Comparison of ENCODE assay signal across 13 cellular contexts in the genomic region with DNA sequence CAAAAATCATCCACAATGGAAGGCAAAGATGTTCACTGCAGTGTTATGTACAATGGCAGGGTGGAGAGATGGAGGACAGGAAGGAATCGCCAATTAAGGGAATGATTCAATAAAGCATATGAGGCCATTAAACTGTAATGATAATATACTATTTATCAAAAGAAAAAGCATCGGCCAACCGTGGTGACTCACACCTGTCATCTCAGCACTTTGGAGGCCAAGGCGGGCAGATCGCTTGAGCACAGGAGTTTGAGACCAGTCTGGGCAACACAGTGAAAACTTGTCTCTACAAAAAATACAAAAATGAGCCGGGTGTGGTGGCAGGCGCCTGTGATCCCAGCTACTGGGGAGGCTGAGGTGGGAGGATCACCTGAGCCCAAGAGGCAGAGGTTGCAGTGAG.
"Had no signal": no experiment of that assay in that cellular context is flagged by ENCODE, and none has a peak within 500 bp of the region (broad histone marks: within the 10 kb centered on the region; RNA-seq: fewer than 3 reads in every experiment).

No MANE protein-coding gene starts in this region.

- DNase-seq: activated CD4-positive, alpha-beta memory T cell treated with anti-CD3 and anti-CD28 coated beads for 36 hours; activated T-cell treated with anti-CD3 and anti-CD28 coated beads, Interleukin-2, amount 50 U/mL, for 72 hours; cortex of kidney; effector memory CD8-positive, alpha-beta T cell; erythroblast; left colon; stimulated activated CD4-positive, alpha-beta T cell treated with anti-CD3 and anti-CD28 coated beads, Interleukin-2, amount 100 ng/mL, for 24 hours; stimulated activated naive CD4-positive, alpha-beta T cell treated with Interleukin-2 at 50 U/mL for 16 hours; SW 1271; trophoblast cell had no signal

- ATAC-seq: activated T-cell treated with anti-CD3 and anti-CD28 coated beads, Interleukin-2, amount 50 U/mL, for 72 hours; effector memory CD8-positive, alpha-beta T cell; left colon; sciatic nerve had no signal

- H3K4me3 Mint-ChIP-seq: activated CD4-positive, alpha-beta memory T cell treated with anti-CD3 and anti-CD28 coated beads for 36 hours; activated T-cell treated with anti-CD3 and anti-CD28 coated beads, Interleukin-2, amount 50 U/mL, for 72 hours; central memory CD8-positive, alpha-beta T cell; effector memory CD8-positive, alpha-beta T cell; nephron had no signal

- H3K9me3 Mint-ChIP-seq: activated CD4-positive, alpha-beta memory T cell treated with anti-CD3 and anti-CD28 coated beads for 36 hours; activated T-cell treated with anti-CD3 and anti-CD28 coated beads, Interleukin-2, amount 50 U/mL, for 72 hours; central memory CD8-positive, alpha-beta T cell; effector memory CD8-positive, alpha-beta T cell; nephron had no signal

- H3K36me3 Mint-ChIP-seq: activated CD4-positive, alpha-beta memory T cell treated with anti-CD3 and anti-CD28 coated beads for 36 hours had no signal

- H3K27ac Mint-ChIP-seq: activated CD4-positive, alpha-beta memory T cell treated with anti-CD3 and anti-CD28 coated beads for 36 hours; activated T-cell treated with anti-CD3 and anti-CD28 coated beads, Interleukin-2, amount 50 U/mL, for 72 hours; nephron had no signal

- H3K27me3 Mint-ChIP-seq: activated CD4-positive, alpha-beta memory T cell treated with anti-CD3 and anti-CD28 coated beads for 36 hours; central memory CD8-positive, alpha-beta T cell; effector memory CD8-positive, alpha-beta T cell had no signal
